Comparison of ENCODE assay signal across 15 cellular contexts in the genomic region with DNA sequence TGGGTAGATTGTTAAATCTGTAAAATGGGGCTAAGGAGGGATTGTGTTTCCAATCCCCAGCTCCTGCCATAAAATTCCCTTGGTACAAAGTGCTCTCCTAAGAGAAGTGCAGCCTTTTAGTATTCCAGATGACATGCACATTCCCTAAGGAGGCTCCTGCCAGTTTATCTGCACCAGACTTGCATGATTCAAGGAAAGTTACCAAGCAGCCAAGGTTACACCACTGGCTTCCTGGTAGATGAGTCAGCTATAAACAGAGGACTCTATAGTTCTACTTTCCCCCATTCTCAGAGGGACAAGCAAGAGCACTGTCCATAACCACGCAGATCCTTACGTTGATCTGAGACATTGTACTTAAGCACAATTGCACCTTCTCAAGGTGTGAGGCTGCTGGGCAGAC. TPM values are rescaled to one million over a fixed set of nuclear protein-coding genes. Genes with fewer than 3 reads are reported as not detected.
DNase-seq lines count a peak whose midpoint lies in the region; ATAC-seq, FAIRE-seq and TF ChIP-seq lines count a peak whose summit lies in the region.
"Had no signal": no experiment of that assay in that cellular context is flagged by ENCODE, and none has a peak within 500 bp of the region (broad histone marks: within the 10 kb centered on the region; RNA-seq: fewer than 3 reads in every experiment).

No MANE protein-coding gene starts in this region.

- no peak for ATAC-seq in GM19452 (IDR thresholded peaks at IDR 0.05; ENCODE audit: unreplicated experiment)
- ATAC-seq: upper lobe of right lung had no signal

- H3K27ac ChIP-seq in Peyer's patch = no peak overlapping the region
- H3K27ac ChIP-seq: neural progenitor cell, SK-N-MC, upper lobe of right lung had no signal

- H3K36me3 ChIP-seq in Peyer's patch = no peaks in the 10 kb centered on the region
- H3K36me3 ChIP-seq: neural progenitor cell, upper lobe of right lung had no signal

- in situ Hi-C loops in GM13976 (cut with MboI; ENCODE audit: low sequenced_read_pairs, unreplicated experiment) = no loop called here

- TF ChIP-seq POLR2A in Peyer's patch (IDR thresholded peaks at IDR 0.05) = no peak

- H3K4me3 ChIP-seq in Peyer's patch = no peak overlapping the region
- H3K4me3 ChIP-seq: neural progenitor cell, SK-N-MC, upper lobe of right lung had no signal

- DNase-seq in EL (peak; percentile 86), RCC 7860 (ENCODE audit: low spot score) (peak; percentile 84), epidermal melanocyte (ENCODE audit: insufficient read length, low spot score) (peak; percentile 53), non-pigmented ciliary epithelial cell (ENCODE audit: low read depth) (peak; percentile 82), Peyer's patch (no peak), GM13976 (ENCODE audit: low spot score) (no peak)
- no peak for DNase-seq in activated naive CD4-positive, alpha-beta T cell (lab: John Stamatoyannopoulos, UW)
- DNase-seq: caudate nucleus, DMS79 treated with DMSO at 0.1 percent for 48 hours, H7, NCI-H1694 treated with DMSO at 0.1 percent for 48 hours, upper lobe of right lung had no signal

- no peaks in the 10 kb centered on the region for H3K27me3 ChIP-seq in Peyer's patch

- peaks cover 0 to 7% (median 2%) of the 10 kb centered on the region in 4 donors for H3K4me1 ChIP-seq in Peyer's patch
- H3K4me1 ChIP-seq: neural progenitor cell had no signal

- TF ChIP-seq CTCF in Peyer's patch (IDR thresholded peaks at IDR 0.05) (no peak), GM13976 (IDR thresholded peaks at IDR 0.05; ENCODE audit: borderline replicate concordance, control extremely low read depth, extremely low read depth, insufficient read depth, missing control alignments) (no peak)

- no peaks in the 10 kb centered on the region for H3K9me3 ChIP-seq in Peyer's patch
- H3K9me3 ChIP-seq: upper lobe of right lung had no signal

- peak; percentile 69 for FAIRE-seq in RCC 7860 (lab: Jason Lieb, UNC)

RNA-seq across cellular contexts. Expression of gene CALB2, which starts 1.9 kb away (rescaled TPM):
- 1 to 10 TPM in 3 of 4 donors, not detected in 1; 2.3 to 5.5 (median 3.6) TPM for total RNA-seq in Peyer's patch

Comparison
In these comparisons a context has a peak if more than half of its experiments do, and no peak if none do; other contexts are left out.
1. DNase-seq: peak in EL (single experiment), RCC 7860 (single experiment), epidermal melanocyte (single experiment) and non-pigmented ciliary epithelial cell (single experiment); none in Peyer's patch (0 of 3), GM13976 (single experiment) and activated naive CD4-positive, alpha-beta T cell (0 of 4).